In genomic region chr17:74573635-74574034, GRCh38 we compare ENCODE assay signal across 20 cellular contexts. TPM values are rescaled to one million over a fixed set of nuclear protein-coding genes. Genes with fewer than 3 reads are reported as not detected.
"Had no signal": no experiment of that assay in that cellular context is flagged by ENCODE, and none has a peak within 500 bp of the region (broad histone marks: within the 10 kb centered on the region; RNA-seq: fewer than 3 reads in every experiment).

No MANE protein-coding gene starts in this region.

RNA-seq across cellular contexts. Expression of gene CD300H, which starts 6.3 kb away (rescaled TPM):
- total RNA-seq: activated naive CD4-positive, alpha-beta T cell treated with anti-CD3 and anti-CD28 coated beads for 36 hours; activated naive CD4-positive, alpha-beta T cell treated with anti-CD3 and anti-CD28 coated beads, Interleukin-2, amount 50 U/mL, for 72 hours; activated naive CD8-positive, alpha-beta T cell treated with anti-CD3 and anti-CD28 coated beads for 36 hours; activated naive CD8-positive, alpha-beta T cell treated with anti-CD3 and anti-CD28 coated beads, Interleukin-2, amount 10 ng/mL, durations not matched to agents 7 days and 5 days; activated T-cell treated with anti-CD3 and anti-CD28 coated beads, Interleukin-2, amount 50 U/mL, for 4 hours; activated T-cell treated with anti-CD3 and anti-CD28 coated beads, Interleukin-2, amount 50 U/mL, for 72 hours; activated T-helper 1 cell treated with anti-CD3 and anti-CD28 coated beads, Interleukin-12 subunit alpha, Interleukin-12 subunit beta, Interleukin-2, Interleukin-4 antibody, amounts not matched to agents 30 ng/mL and 10 ng/mL and 1 ng/mL, durations not matched to agents 14 hours and 24 hours and 36 hours; activated T-helper 17 cell treated with anti-CD3 and anti-CD28 coated beads, Interleukin-2, amount 50 U/mL, for 72 hours; activated T-helper 2 cell treated with anti-CD3 and anti-CD28 coated beads, Interferon-gamma antibody, Interleukin-2, Interleukin-4, amounts not matched to agents 10 μg/mL and 5 μg/mL and 100 μg/mL, durations not matched to agents 14 hours and 24 hours and 36 hours; adrenal gland; aorta; ascending aorta; body of pancreas; bronchial epithelial cell; cardiac muscle cell; cardiac septum; cerebellum; chondrocyte had no signal
- polyA plus RNA-seq: adrenal gland, aorta, cardiac muscle cell had no signal

RNA-seq across cellular contexts. Expression of gene CD300LD, which starts 18.4 kb away (rescaled TPM):
- total RNA-seq: activated naive CD4-positive, alpha-beta T cell treated with anti-CD3 and anti-CD28 coated beads for 36 hours; activated naive CD4-positive, alpha-beta T cell treated with anti-CD3 and anti-CD28 coated beads, Interleukin-2, amount 50 U/mL, for 72 hours; activated naive CD8-positive, alpha-beta T cell treated with anti-CD3 and anti-CD28 coated beads for 36 hours; activated naive CD8-positive, alpha-beta T cell treated with anti-CD3 and anti-CD28 coated beads, Interleukin-2, amount 10 ng/mL, durations not matched to agents 7 days and 5 days; activated T-cell treated with anti-CD3 and anti-CD28 coated beads, Interleukin-2, amount 50 U/mL, for 4 hours; activated T-helper 1 cell treated with anti-CD3 and anti-CD28 coated beads, Interleukin-12 subunit alpha, Interleukin-12 subunit beta, Interleukin-2, Interleukin-4 antibody, amounts not matched to agents 30 ng/mL and 10 ng/mL and 1 ng/mL, durations not matched to agents 14 hours and 24 hours and 36 hours; activated T-helper 17 cell treated with anti-CD3 and anti-CD28 coated beads, Interleukin-2, amount 50 U/mL, for 72 hours; activated T-helper 2 cell treated with anti-CD3 and anti-CD28 coated beads, Interferon-gamma antibody, Interleukin-2, Interleukin-4, amounts not matched to agents 10 μg/mL and 5 μg/mL and 100 μg/mL, durations not matched to agents 14 hours and 24 hours and 36 hours; adrenal gland; aorta; ascending aorta; body of pancreas; breast epithelium; bronchial epithelial cell; cardiac muscle cell; cardiac septum; cerebellum; chondrocyte had no signal
- polyA plus RNA-seq: adipose tissue, adrenal gland, cardiac muscle cell had no signal

RNA-seq across cellular contexts. Expression of gene CD300C, which starts 27.7 kb away (rescaled TPM):
- total RNA-seq: activated naive CD4-positive, alpha-beta T cell treated with anti-CD3 and anti-CD28 coated beads for 36 hours; activated naive CD8-positive, alpha-beta T cell treated with anti-CD3 and anti-CD28 coated beads for 36 hours; activated T-cell treated with anti-CD3 and anti-CD28 coated beads, Interleukin-2, amount 50 U/mL, for 4 hours; activated T-helper 2 cell treated with anti-CD3 and anti-CD28 coated beads, Interferon-gamma antibody, Interleukin-2, Interleukin-4, amounts not matched to agents 10 μg/mL and 5 μg/mL and 100 μg/mL, durations not matched to agents 14 hours and 24 hours and 36 hours; ascending aorta; bronchial epithelial cell; cerebellum; chondrocyte had no signal

RNA-seq across cellular contexts. Expression of gene CD300LB, which starts 42.4 kb away (rescaled TPM):
- total RNA-seq: activated naive CD4-positive, alpha-beta T cell treated with anti-CD3 and anti-CD28 coated beads for 36 hours; activated naive CD4-positive, alpha-beta T cell treated with anti-CD3 and anti-CD28 coated beads, Interleukin-2, amount 50 U/mL, for 72 hours; activated naive CD8-positive, alpha-beta T cell treated with anti-CD3 and anti-CD28 coated beads for 36 hours; activated naive CD8-positive, alpha-beta T cell treated with anti-CD3 and anti-CD28 coated beads, Interleukin-2, amount 10 ng/mL, durations not matched to agents 7 days and 5 days; activated T-cell treated with anti-CD3 and anti-CD28 coated beads, Interleukin-2, amount 50 U/mL, for 4 hours; activated T-cell treated with anti-CD3 and anti-CD28 coated beads, Interleukin-2, amount 50 U/mL, for 72 hours; activated T-helper 1 cell treated with anti-CD3 and anti-CD28 coated beads, Interleukin-12 subunit alpha, Interleukin-12 subunit beta, Interleukin-2, Interleukin-4 antibody, amounts not matched to agents 30 ng/mL and 10 ng/mL and 1 ng/mL, durations not matched to agents 14 hours and 24 hours and 36 hours; activated T-helper 17 cell treated with anti-CD3 and anti-CD28 coated beads, Interleukin-2, amount 50 U/mL, for 72 hours; activated T-helper 2 cell treated with anti-CD3 and anti-CD28 coated beads, Interferon-gamma antibody, Interleukin-2, Interleukin-4, amounts not matched to agents 10 μg/mL and 5 μg/mL and 100 μg/mL, durations not matched to agents 14 hours and 24 hours and 36 hours; ascending aorta; body of pancreas; bronchial epithelial cell; cardiac muscle cell; cardiac septum; cerebellum; chondrocyte had no signal
- polyA plus RNA-seq: cardiac muscle cell had no signal

RNA-seq across cellular contexts. Expression of gene CD300E, which starts 49.9 kb away (rescaled TPM):
- total RNA-seq: activated naive CD4-positive, alpha-beta T cell treated with anti-CD3 and anti-CD28 coated beads for 36 hours; activated naive CD4-positive, alpha-beta T cell treated with anti-CD3 and anti-CD28 coated beads, Interleukin-2, amount 50 U/mL, for 72 hours; activated naive CD8-positive, alpha-beta T cell treated with anti-CD3 and anti-CD28 coated beads for 36 hours; activated naive CD8-positive, alpha-beta T cell treated with anti-CD3 and anti-CD28 coated beads, Interleukin-2, amount 10 ng/mL, durations not matched to agents 7 days and 5 days; activated T-cell treated with anti-CD3 and anti-CD28 coated beads, Interleukin-2, amount 50 U/mL, for 4 hours; activated T-cell treated with anti-CD3 and anti-CD28 coated beads, Interleukin-2, amount 50 U/mL, for 72 hours; activated T-helper 1 cell treated with anti-CD3 and anti-CD28 coated beads, Interleukin-12 subunit alpha, Interleukin-12 subunit beta, Interleukin-2, Interleukin-4 antibody, amounts not matched to agents 30 ng/mL and 10 ng/mL and 1 ng/mL, durations not matched to agents 14 hours and 24 hours and 36 hours; activated T-helper 17 cell treated with anti-CD3 and anti-CD28 coated beads, Interleukin-2, amount 50 U/mL, for 72 hours; activated T-helper 2 cell treated with anti-CD3 and anti-CD28 coated beads, Interferon-gamma antibody, Interleukin-2, Interleukin-4, amounts not matched to agents 10 μg/mL and 5 μg/mL and 100 μg/mL, durations not matched to agents 14 hours and 24 hours and 36 hours; body of pancreas; bronchial epithelial cell; cardiac muscle cell; cerebellum; chondrocyte had no signal
- polyA plus RNA-seq: cardiac muscle cell had no signal
